ENCODE assay signal across 2 cellular contexts in the genomic region with DNA sequence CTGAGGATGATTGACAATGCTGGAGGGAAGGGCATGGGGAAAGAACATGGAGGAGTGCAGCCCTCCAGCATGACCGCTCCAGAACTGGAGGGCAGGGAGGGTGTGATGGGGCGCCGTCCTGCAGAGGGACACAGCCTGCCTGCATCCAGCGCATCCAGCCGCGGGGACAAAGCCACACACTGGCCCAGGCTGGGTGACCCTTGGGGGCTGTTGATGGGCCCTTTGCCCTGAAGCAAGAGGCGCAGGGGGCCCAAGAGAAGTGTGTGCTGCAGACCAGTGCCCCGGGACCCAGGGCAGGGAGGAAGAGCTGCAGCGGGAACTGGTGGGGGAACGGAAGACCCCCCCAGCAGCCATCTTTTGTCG.
TF ChIP-seq lines count a peak whose summit lies in the region.

No MANE protein-coding gene starts in this region.

TF ChIP-seq in GM23338, 12 proteins besides CTCF, POLR2A, EP300 and RAD21 (continued from another document):
- TF ChIP-seq, protein P1, sequence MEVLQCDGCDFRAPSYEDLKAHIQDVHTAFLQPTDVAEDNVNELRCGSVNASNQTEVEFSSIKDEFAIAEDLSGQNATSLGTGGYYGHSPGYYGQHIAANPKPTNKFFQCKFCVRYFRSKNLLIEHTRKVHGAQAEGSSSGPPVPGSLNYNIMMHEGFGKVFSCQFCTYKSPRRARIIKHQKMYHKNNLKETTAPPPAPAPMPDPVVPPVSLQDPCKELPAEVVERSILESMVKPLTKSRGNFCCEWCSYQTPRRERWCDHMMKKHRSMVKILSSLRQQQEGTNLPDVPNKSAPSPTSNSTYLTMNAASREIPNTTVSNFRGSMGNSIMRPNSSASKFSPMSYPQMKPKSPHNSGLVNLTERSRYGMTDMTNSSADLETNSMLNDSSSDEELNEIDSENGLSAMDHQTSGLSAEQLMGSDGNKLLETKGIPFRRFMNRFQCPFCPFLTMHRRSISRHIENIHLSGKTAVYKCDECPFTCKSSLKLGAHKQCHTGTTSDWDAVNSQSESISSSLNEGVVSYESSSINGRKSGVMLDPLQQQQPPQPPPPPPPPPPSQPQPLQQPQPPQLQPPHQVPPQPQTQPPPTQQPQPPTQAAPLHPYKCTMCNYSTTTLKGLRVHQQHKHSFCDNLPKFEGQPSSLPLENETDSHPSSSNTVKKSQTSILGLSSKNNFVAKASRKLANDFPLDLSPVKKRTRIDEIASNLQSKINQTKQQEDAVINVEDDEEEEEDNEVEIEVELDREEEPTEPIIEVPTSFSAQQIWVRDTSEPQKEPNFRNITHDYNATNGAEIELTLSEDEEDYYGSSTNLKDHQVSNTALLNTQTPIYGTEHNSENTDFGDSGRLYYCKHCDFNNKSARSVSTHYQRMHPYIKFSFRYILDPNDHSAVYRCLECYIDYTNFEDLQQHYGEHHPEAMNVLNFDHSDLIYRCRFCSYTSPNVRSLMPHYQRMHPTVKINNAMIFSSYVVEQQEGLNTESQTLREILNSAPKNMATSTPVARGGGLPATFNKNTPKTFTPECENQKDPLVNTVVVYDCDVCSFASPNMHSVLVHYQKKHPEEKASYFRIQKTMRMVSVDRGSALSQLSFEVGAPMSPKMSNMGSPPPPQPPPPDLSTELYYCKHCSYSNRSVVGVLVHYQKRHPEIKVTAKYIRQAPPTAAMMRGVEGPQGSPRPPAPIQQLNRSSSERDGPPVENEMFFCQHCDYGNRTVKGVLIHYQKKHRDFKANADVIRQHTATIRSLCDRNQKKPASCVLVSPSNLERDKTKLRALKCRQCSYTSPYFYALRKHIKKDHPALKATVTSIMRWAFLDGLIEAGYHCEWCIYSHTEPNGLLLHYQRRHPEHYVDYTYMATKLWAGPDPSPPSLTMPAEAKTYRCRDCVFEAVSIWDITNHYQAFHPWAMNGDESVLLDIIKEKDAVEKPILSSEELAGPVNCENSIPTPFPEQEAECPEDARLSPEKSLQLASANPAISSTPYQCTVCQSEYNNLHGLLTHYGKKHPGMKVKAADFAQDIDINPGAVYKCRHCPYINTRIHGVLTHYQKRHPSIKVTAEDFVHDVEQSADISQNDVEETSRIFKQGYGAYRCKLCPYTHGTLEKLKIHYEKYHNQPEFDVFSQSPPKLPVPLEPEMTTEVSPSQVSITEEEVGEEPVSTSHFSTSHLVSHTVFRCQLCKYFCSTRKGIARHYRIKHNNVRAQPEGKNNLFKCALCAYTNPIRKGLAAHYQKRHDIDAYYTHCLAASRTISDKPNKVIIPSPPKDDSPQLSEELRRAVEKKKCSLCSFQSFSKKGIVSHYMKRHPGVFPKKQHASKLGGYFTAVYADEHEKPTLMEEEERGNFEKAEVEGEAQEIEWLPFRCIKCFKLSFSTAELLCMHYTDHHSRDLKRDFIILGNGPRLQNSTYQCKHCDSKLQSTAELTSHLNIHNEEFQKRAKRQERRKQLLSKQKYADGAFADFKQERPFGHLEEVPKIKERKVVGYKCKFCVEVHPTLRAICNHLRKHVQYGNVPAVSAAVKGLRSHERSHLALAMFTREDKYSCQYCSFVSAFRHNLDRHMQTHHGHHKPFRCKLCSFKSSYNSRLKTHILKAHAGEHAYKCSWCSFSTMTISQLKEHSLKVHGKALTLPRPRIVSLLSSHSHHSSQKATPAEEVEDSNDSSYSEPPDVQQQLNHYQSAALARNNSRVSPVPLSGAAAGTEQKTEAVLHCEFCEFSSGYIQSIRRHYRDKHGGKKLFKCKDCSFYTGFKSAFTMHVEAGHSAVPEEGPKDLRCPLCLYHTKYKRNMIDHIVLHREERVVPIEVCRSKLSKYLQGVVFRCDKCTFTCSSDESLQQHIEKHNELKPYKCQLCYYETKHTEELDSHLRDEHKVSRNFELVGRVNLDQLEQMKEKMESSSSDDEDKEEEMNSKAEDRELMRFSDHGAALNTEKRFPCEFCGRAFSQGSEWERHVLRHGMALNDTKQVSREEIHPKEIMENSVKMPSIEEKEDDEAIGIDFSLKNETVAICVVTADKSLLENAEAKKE (CRISPR knock-in tag; IDR thresholded peaks at IDR 0.05), result no peak
- no peak for TF ChIP-seq POLR2AphosphoS5 (IDR thresholded peaks at IDR 0.05; ENCODE audit: low read depth)
- TF ChIP-seq, protein P2, sequence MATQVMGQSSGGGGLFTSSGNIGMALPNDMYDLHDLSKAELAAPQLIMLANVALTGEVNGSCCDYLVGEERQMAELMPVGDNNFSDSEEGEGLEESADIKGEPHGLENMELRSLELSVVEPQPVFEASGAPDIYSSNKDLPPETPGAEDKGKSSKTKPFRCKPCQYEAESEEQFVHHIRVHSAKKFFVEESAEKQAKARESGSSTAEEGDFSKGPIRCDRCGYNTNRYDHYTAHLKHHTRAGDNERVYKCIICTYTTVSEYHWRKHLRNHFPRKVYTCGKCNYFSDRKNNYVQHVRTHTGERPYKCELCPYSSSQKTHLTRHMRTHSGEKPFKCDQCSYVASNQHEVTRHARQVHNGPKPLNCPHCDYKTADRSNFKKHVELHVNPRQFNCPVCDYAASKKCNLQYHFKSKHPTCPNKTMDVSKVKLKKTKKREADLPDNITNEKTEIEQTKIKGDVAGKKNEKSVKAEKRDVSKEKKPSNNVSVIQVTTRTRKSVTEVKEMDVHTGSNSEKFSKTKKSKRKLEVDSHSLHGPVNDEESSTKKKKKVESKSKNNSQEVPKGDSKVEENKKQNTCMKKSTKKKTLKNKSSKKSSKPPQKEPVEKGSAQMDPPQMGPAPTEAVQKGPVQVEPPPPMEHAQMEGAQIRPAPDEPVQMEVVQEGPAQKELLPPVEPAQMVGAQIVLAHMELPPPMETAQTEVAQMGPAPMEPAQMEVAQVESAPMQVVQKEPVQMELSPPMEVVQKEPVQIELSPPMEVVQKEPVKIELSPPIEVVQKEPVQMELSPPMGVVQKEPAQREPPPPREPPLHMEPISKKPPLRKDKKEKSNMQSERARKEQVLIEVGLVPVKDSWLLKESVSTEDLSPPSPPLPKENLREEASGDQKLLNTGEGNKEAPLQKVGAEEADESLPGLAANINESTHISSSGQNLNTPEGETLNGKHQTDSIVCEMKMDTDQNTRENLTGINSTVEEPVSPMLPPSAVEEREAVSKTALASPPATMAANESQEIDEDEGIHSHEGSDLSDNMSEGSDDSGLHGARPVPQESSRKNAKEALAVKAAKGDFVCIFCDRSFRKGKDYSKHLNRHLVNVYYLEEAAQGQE (IDR thresholded peaks at IDR 0.05; ENCODE audit: unreplicated experiment), result no peak
- no peak for TF ChIP-seq STAT1 (IDR thresholded peaks at IDR 0.05; ENCODE audit: unreplicated experiment)
- TF ChIP-seq JUNB (IDR thresholded peaks at IDR 0.05; ENCODE audit: unreplicated experiment), result no peak
- TF ChIP-seq, protein P3, sequence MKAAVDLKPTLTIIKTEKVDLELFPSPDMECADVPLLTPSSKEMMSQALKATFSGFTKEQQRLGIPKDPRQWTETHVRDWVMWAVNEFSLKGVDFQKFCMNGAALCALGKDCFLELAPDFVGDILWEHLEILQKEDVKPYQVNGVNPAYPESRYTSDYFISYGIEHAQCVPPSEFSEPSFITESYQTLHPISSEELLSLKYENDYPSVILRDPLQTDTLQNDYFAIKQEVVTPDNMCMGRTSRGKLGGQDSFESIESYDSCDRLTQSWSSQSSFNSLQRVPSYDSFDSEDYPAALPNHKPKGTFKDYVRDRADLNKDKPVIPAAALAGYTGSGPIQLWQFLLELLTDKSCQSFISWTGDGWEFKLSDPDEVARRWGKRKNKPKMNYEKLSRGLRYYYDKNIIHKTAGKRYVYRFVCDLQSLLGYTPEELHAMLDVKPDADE (IDR thresholded peaks at IDR 0.05), result no peak
- no peak for TF ChIP-seq EZH2phosphoT487 (IDR thresholded peaks at IDR 0.05; ENCODE audit: unreplicated experiment)

TF ChIP-seq in H1, 55 proteins besides CTCF, POLR2A, EP300 and RAD21 (continued from another document):
- TF ChIP-seq, protein P4, sequence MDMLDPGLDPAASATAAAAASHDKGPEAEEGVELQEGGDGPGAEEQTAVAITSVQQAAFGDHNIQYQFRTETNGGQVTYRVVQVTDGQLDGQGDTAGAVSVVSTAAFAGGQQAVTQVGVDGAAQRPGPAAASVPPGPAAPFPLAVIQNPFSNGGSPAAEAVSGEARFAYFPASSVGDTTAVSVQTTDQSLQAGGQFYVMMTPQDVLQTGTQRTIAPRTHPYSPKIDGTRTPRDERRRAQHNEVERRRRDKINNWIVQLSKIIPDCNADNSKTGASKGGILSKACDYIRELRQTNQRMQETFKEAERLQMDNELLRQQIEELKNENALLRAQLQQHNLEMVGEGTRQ (IDR thresholded peaks at IDR 0.05; ENCODE audit: low read length), result no peak
- TF ChIP-seq RBBP5 (IDR thresholded peaks at IDR 0.05; ENCODE audit: borderline replicate concordance, low read depth, low read length), result no peak
- no peak for TF ChIP-seq TAF7 (optimal IDR thresholded peaks at IDR 0.05; ENCODE audit: borderline replicate concordance, low read depth, low read length)
- no peak for TF ChIP-seq JUND (IDR thresholded peaks at IDR 0.05; ENCODE audit: low read length)
- no peak for TF ChIP-seq CHD1 (IDR thresholded peaks at IDR 0.05; ENCODE audit: low read depth, low read length)
- TF ChIP-seq SP1 (IDR thresholded peaks at IDR 0.05; ENCODE audit: low read depth, low read length), result no peak
- no peak for TF ChIP-seq YY1 (IDR thresholded peaks at IDR 0.05; ENCODE audit: low read depth, low read length)
- no peak for TF ChIP-seq SIN3A (conservative IDR thresholded peaks at IDR 0.05 in 1 of 2, IDR thresholded peaks at IDR 0.05 in 1 of 2; ENCODE audit: low read depth in 1 of 2, low read length in 2 of 2)
- no peak for TF ChIP-seq SIRT6 (IDR thresholded peaks at IDR 0.05; ENCODE audit: low read length)
- TF ChIP-seq CHD2 (IDR thresholded peaks at IDR 0.05; ENCODE audit: low read length), result no peak
- no peak for TF ChIP-seq RFX5 (IDR thresholded peaks at IDR 0.05; ENCODE audit: borderline replicate concordance, low read depth, low read length)
- TF ChIP-seq BRCA1 (IDR thresholded peaks at IDR 0.05; ENCODE audit: low read depth, low read length), result no peak
- TF ChIP-seq POU5F1 (IDR thresholded peaks at IDR 0.05; ENCODE audit: low read depth, low read length), result no peak
- TF ChIP-seq, protein P5, sequence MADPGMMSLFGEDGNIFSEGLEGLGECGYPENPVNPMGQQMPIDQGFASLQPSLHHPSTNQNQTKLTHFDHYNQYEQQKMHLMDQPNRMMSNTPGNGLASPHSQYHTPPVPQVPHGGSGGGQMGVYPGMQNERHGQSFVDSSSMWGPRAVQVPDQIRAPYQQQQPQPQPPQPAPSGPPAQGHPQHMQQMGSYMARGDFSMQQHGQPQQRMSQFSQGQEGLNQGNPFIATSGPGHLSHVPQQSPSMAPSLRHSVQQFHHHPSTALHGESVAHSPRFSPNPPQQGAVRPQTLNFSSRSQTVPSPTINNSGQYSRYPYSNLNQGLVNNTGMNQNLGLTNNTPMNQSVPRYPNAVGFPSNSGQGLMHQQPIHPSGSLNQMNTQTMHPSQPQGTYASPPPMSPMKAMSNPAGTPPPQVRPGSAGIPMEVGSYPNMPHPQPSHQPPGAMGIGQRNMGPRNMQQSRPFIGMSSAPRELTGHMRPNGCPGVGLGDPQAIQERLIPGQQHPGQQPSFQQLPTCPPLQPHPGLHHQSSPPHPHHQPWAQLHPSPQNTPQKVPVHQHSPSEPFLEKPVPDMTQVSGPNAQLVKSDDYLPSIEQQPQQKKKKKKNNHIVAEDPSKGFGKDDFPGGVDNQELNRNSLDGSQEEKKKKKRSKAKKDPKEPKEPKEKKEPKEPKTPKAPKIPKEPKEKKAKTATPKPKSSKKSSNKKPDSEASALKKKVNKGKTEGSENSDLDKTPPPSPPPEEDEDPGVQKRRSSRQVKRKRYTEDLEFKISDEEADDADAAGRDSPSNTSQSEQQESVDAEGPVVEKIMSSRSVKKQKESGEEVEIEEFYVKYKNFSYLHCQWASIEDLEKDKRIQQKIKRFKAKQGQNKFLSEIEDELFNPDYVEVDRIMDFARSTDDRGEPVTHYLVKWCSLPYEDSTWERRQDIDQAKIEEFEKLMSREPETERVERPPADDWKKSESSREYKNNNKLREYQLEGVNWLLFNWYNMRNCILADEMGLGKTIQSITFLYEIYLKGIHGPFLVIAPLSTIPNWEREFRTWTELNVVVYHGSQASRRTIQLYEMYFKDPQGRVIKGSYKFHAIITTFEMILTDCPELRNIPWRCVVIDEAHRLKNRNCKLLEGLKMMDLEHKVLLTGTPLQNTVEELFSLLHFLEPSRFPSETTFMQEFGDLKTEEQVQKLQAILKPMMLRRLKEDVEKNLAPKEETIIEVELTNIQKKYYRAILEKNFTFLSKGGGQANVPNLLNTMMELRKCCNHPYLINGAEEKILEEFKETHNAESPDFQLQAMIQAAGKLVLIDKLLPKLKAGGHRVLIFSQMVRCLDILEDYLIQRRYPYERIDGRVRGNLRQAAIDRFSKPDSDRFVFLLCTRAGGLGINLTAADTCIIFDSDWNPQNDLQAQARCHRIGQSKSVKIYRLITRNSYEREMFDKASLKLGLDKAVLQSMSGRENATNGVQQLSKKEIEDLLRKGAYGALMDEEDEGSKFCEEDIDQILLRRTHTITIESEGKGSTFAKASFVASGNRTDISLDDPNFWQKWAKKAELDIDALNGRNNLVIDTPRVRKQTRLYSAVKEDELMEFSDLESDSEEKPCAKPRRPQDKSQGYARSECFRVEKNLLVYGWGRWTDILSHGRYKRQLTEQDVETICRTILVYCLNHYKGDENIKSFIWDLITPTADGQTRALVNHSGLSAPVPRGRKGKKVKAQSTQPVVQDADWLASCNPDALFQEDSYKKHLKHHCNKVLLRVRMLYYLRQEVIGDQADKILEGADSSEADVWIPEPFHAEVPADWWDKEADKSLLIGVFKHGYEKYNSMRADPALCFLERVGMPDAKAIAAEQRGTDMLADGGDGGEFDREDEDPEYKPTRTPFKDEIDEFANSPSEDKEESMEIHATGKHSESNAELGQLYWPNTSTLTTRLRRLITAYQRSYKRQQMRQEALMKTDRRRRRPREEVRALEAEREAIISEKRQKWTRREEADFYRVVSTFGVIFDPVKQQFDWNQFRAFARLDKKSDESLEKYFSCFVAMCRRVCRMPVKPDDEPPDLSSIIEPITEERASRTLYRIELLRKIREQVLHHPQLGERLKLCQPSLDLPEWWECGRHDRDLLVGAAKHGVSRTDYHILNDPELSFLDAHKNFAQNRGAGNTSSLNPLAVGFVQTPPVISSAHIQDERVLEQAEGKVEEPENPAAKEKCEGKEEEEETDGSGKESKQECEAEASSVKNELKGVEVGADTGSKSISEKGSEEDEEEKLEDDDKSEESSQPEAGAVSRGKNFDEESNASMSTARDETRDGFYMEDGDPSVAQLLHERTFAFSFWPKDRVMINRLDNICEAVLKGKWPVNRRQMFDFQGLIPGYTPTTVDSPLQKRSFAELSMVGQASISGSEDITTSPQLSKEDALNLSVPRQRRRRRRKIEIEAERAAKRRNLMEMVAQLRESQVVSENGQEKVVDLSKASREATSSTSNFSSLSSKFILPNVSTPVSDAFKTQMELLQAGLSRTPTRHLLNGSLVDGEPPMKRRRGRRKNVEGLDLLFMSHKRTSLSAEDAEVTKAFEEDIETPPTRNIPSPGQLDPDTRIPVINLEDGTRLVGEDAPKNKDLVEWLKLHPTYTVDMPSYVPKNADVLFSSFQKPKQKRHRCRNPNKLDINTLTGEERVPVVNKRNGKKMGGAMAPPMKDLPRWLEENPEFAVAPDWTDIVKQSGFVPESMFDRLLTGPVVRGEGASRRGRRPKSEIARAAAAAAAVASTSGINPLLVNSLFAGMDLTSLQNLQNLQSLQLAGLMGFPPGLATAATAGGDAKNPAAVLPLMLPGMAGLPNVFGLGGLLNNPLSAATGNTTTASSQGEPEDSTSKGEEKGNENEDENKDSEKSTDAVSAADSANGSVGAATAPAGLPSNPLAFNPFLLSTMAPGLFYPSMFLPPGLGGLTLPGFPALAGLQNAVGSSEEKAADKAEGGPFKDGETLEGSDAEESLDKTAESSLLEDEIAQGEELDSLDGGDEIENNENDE (IDR thresholded peaks at IDR 0.05; ENCODE audit: insufficient replicate concordance, low read length), result no peak
- TF ChIP-seq TCF12 (IDR thresholded peaks at IDR 0.05; ENCODE audit: low read depth, low read length), result no peak
- TF ChIP-seq POLR2AphosphoS5 (IDR thresholded peaks at IDR 0.05; ENCODE audit: low read depth, low read length), result no peak
- no peak for TF ChIP-seq CEBPB (IDR thresholded peaks at IDR 0.05; ENCODE audit: low read depth, low read length)
